In genomic region chr6:137093183-137094069, GRCh38 we compare ENCODE assay signal across 1 cellular context.
TF ChIP-seq lines count a peak whose summit lies in the region.

No MANE protein-coding gene starts in this region.

TF ChIP-seq in A549, 52 proteins besides CTCF, POLR2A, EP300 and RAD21 (continued from another document):
- TF ChIP-seq HES2 (IDR thresholded peaks at IDR 0.05), result no peak
- TF ChIP-seq HDAC2 (IDR thresholded peaks at IDR 0.05), result no peak
- TF ChIP-seq ATOH8 (CRISPR knock-in tag; IDR thresholded peaks at IDR 0.05; ENCODE audit: low read depth), result no peak
